Comparison of ENCODE assay signal across 8 cellular contexts in genomic region chr1:39609618-39610331, GRCh38. TPM values are rescaled to one million over a fixed set of nuclear protein-coding genes. Genes with fewer than 3 reads are reported as not detected.
DNase-seq lines count a peak whose midpoint lies in the region; ATAC-seq and TF ChIP-seq lines count a peak whose summit lies in the region.

No MANE protein-coding gene starts in this region.

- DNase-seq in NCI-H2029 treated with DMSO at 0.1 percent for 48 hours (lab: John Stamatoyannopoulos, UW) (peak; percentile 95), dorsolateral prefrontal cortex (peak in 1 of 10 donors; percentile 41), mesenteric fat pad (ENCODE audit: low spot score) (peak; percentile 92)
- peak; percentile 80 for DNase-seq in activated CD4-positive, alpha-beta T cell treated with anti-CD3 and anti-CD28 coated beads, Interleukin-2, amount 10 ng/mL, durations not matched to agents 7 days and 5 days
- peak; percentile 64 for DNase-seq in stimulated activated CD8-positive, alpha-beta memory T cell treated with anti-CD3 and anti-CD28 coated beads, Interleukin-7, amount 100 ng/mL, for 24 hours (ENCODE audit: low read depth)

- no peaks in the 10 kb centered on the region for H3K9me3 Mint-ChIP-seq in activated CD4-positive, alpha-beta T cell treated with anti-CD3 and anti-CD28 coated beads, Interleukin-2, amount 10 ng/mL, durations not matched to agents 7 days and 5 days

- POLR2A ChIA-PET in activated CD4-positive, alpha-beta T cell treated with anti-CD3 and anti-CD28 coated beads, Interleukin-2, amount 10 ng/mL, durations not matched to agents 7 days and 5 days (lab: Charles Lee) = no interaction called here

- intact Hi-C loops in dorsolateral prefrontal cortex (cut with DNase I) = loop anchor here (5.0 to 10.0 kb wide), 3 partner anchors 108 to 195 kb away; no protein-coding TSS in a partner anchor

- H3K36me3 Mint-ChIP-seq in activated CD4-positive, alpha-beta T cell treated with anti-CD3 and anti-CD28 coated beads, Interleukin-2, amount 10 ng/mL, durations not matched to agents 7 days and 5 days (ENCODE audit: low read depth) = no peaks in the 10 kb centered on the region

- no peak overlapping the region for H3K4me3 Mint-ChIP-seq in activated CD4-positive, alpha-beta T cell treated with anti-CD3 and anti-CD28 coated beads, Interleukin-2, amount 10 ng/mL, durations not matched to agents 7 days and 5 days

- ATAC-seq in GM19328 (IDR thresholded peaks at IDR 0.05; ENCODE audit: unreplicated experiment) (peak; percentile 53), HG03135 (IDR thresholded peaks at IDR 0.05; ENCODE audit: unreplicated experiment) (no peak), GM18873 (IDR thresholded peaks at IDR 0.05; ENCODE audit: low FRiP score, unreplicated experiment) (no peak)

- TF ChIP-seq CTCF in dorsolateral prefrontal cortex (IDR thresholded peaks at IDR 0.05 in 54 of 56, conservative IDR thresholded peaks at IDR 0.05 in 2 of 56; ENCODE audit: low read depth in 1 of 56, partially characterized antibody in 56 of 56) = peak in 50 of 56 donors; percentile 21 to 70 (median 50)

- H3K4me3 ChIP-seq in dorsolateral prefrontal cortex = no peak overlapping the region

- CTCF ChIA-PET in activated CD4-positive, alpha-beta T cell treated with anti-CD3 and anti-CD28 coated beads, Interleukin-2, amount 10 ng/mL, durations not matched to agents 7 days and 5 days (lab: Charles Lee) = interaction anchor here (0.6 to 2.0 kb wide), 8 partner anchors 9 to 182 kb away, joined by 3 to 5 read pairs (median 3); partner anchors contain the start of gene PABPC4

- peaks cover 0 to 3% (median 0%) of the 10 kb centered on the region in 45 donors for H3K27me3 ChIP-seq in dorsolateral prefrontal cortex

- peaks cover 12% of the 10 kb centered on the region for H3K4me1 Mint-ChIP-seq in activated CD4-positive, alpha-beta T cell treated with anti-CD3 and anti-CD28 coated beads, Interleukin-2, amount 10 ng/mL, durations not matched to agents 7 days and 5 days

- H3K27ac ChIP-seq in dorsolateral prefrontal cortex = no peak overlapping the region

- no peak overlapping the region for H3K27ac Mint-ChIP-seq in activated CD4-positive, alpha-beta T cell treated with anti-CD3 and anti-CD28 coated beads, Interleukin-2, amount 10 ng/mL, durations not matched to agents 7 days and 5 days

- H3K27me3 Mint-ChIP-seq in activated CD4-positive, alpha-beta T cell treated with anti-CD3 and anti-CD28 coated beads, Interleukin-2, amount 10 ng/mL, durations not matched to agents 7 days and 5 days = no peaks in the 10 kb centered on the region

RNA-seq across cellular contexts. Expression of gene HEYL, which starts 29.7 kb away (rescaled TPM):
- not detected for total RNA-seq in activated CD4-positive, alpha-beta T cell treated with anti-CD3 and anti-CD28 coated beads, Interleukin-2, amount 10 ng/mL, durations not matched to agents 7 days and 5 days
- 10 to 100 TPM in 6 of 120 experiments, 1 to 10 TPM in 114; 1.6 to 14.9 (median 4.3) TPM for total RNA-seq in dorsolateral prefrontal cortex
- 9.4 TPM for total RNA-seq in mesenteric fat pad

RNA-seq across cellular contexts. Expression of gene PABPC4, which starts 33.2 kb away (rescaled TPM):
- total RNA-seq in activated CD4-positive, alpha-beta T cell treated with anti-CD3 and anti-CD28 coated beads, Interleukin-2, amount 10 ng/mL, durations not matched to agents 7 days and 5 days = 100 to 1,000 TPM; 190 to 205 TPM
- 100 to 1,000 TPM in 27 of 120 experiments, 10 to 100 TPM in 93; 61.0 to 120 (median 88.9) TPM for total RNA-seq in dorsolateral prefrontal cortex
- total RNA-seq in mesenteric fat pad = 301 TPM
